7 cellular contexts compared by ENCODE assay signal in the genomic region with DNA sequence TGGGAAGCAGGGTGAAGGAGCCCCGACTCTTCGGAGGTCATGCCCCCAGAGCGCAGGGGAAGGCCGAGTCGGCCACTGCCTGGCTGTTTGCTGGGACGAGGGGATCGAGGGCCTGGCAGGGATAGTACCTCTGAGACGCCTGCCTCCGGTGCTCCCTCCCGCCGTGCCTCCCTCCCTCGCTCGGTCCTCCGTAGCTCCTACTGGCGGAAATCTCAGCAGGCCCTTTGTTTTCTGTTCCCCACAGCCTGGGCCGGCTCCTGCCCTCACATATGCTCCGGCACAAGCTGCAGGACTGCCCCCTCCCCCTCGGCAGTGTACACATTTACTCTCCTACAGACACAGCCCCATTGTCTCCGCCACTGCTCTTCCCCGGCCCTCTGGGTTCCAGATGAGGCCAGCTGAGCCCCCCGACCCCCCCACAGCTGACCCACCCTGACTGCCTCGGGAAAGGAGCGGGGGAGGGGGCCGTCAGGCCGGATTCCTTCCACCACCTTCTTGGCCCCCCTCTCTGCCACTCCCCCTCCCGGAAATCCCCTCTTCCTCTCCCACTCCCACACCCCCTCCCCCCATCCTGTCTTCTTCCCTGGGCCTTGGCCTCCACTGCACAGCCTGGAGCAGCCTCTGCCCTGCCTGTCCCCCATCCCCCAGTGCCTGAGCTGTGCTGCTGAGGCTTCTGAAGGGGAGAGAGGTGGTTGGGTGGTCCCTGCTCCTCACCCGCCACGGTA.
DNase-seq lines count a peak whose midpoint lies in the region; ATAC-seq and TF ChIP-seq lines count a peak whose summit lies in the region.

No MANE protein-coding gene starts in this region.

- ATAC-seq in GM21529 (IDR thresholded peaks at IDR 0.05; ENCODE audit: unreplicated experiment) = no peak

- peak; percentile 6 for TF ChIP-seq POLR2A in GM10847 (IDR thresholded peaks at IDR 0.05; ENCODE audit: extremely low read depth, insufficient read length)

- peak; percentile 28 for DNase-seq in NCI-H2029 treated with DMSO at 0.1 percent for 48 hours (lab: John Stamatoyannopoulos, UW)
- DNase-seq in activated naive CD4-positive, alpha-beta T cell treated with anti-CD3 and anti-CD28 coated beads, Interleukin-2, amount 50 U/mL, for 16 hours = peak; percentile 33
- peak; percentile 51 for DNase-seq in glomerular visceral epithelial cell (ENCODE audit: extremely low spot score)
- DNase-seq in nucleus accumbens (lab: John Stamatoyannopoulos, UW) = peak in 54 of 56 donors; percentile 47 to 98 (median 87)
- DNase-seq in NCI-H1694 treated with DMSO at 0.1 percent for 48 hours (lab: John Stamatoyannopoulos, UW) = no peak
